9 cellular contexts compared by ENCODE assay signal in genomic region chr3:42613462-42613861, GRCh38. TPM values are rescaled to one million over a fixed set of nuclear protein-coding genes. Genes with fewer than 3 reads are reported as not detected.
DNase-seq lines count a peak whose midpoint lies in the region; ATAC-seq and TF ChIP-seq lines count a peak whose summit lies in the region.
"Had no signal": no experiment of that assay in that cellular context is flagged by ENCODE, and none has a peak within 500 bp of the region (broad histone marks: within the 10 kb centered on the region; RNA-seq: fewer than 3 reads in every experiment).

No MANE protein-coding gene starts in this region.

- H3K27ac ChIP-seq in Panc1 (ENCODE audit: low read length) (no peak overlapping the region), spleen (peak overlapping the region in 4 of 8 donors; percentile 60 to 77 (median 72))

- 0 out of 2 replicates have a peak, but pooled peaks have one; percentile 12 for ATAC-seq in Panc1
- no peak for ATAC-seq in GM18867 (IDR thresholded peaks at IDR 0.05; ENCODE audit: unreplicated experiment)

- 85 to 88% (median 87%) methylated on average over 2 of the region's 2 CpGs for WGBS in spleen, 5 donors

- H3K4me3 ChIP-seq in Panc1 (ENCODE audit: low read depth in 2 of 2, low read length in 2 of 2) (no peak overlapping the region), fibroblast of mammary gland (ENCODE audit: control insufficient read depth, low read depth, low read length) (no peak overlapping the region), spleen (no peak overlapping the region)

- no peak for TF ChIP-seq POLR2A in spleen (IDR thresholded peaks at IDR 0.05)

- in situ Hi-C loops in Panc1 (cut with HindIII; ENCODE audit: low pct_unique_long_range_greater_than_20kb, low sequenced_read_pairs) = no loop called here

- BruUV-seq in Panc1 (replicated peaks; lab: Mats Ljungman, UMichigan) = no TSS peak

- CTCF ChIA-PET in Panc1 (lab: Charles Lee) = interaction anchor here (0.8 kb wide), 1 partner anchor 12 kb away, joined by 7 read pairs; no protein-coding TSS in a partner anchor

- intact Hi-C loops in Panc1 (cut with micrococcal nuclease; ENCODE audit: unreplicated experiment) (no loop called here), spleen (cut with DNase I; ENCODE audit: low total_unique reads) (no loop called here)

- H3K27me3 ChIP-seq in Panc1 (ENCODE audit: control insufficient read depth, insufficient read depth, low read length) (no peaks in the 10 kb centered on the region), spleen (replicated peaks in 1 of 7) (no peaks in the 10 kb centered on the region)

- H3K36me3 ChIP-seq in Panc1 (ENCODE audit: control insufficient read depth, insufficient read depth, low read length) = peaks cover 2% of the 10 kb centered on the region; the same call in 1 of the 2 replicates
- H3K36me3 ChIP-seq in spleen = peaks cover 0 to 43% (median 21%) of the 10 kb centered on the region in 6 donors

- TF ChIP-seq CTCF in Panc1 (IDR thresholded peaks at IDR 0.05) (peak; percentile 48; the same call in 1 of the 2 replicates), fibroblast of mammary gland (conservative IDR thresholded peaks at IDR 0.05; ENCODE audit: control insufficient read depth, insufficient read depth, low read depth, low read length) (peak; percentile 47), spleen (IDR thresholded peaks at IDR 0.05 in 8 of 11, conservative IDR thresholded peaks at IDR 0.05 in 3 of 11) (peak in 9 of 11 experiments; percentile 20 to 51 (median 48))

- DNase-seq in NCI-H510A treated with DMSO at 0.1 percent for 48 hours (lab: John Stamatoyannopoulos, UW) (peak; percentile 14), NCI-H510A (lab: John Stamatoyannopoulos, UW) (no peak), Panc1 (ENCODE audit: low read depth, low spot score) (no peak), fibroblast of mammary gland (ENCODE audit: low read depth) (peak; percentile 29), spleen (no peak), D341Med (ENCODE audit: low spot score) (no peak)
- no peak for DNase-seq in stimulated activated CD4-positive, alpha-beta T cell treated with anti-CD3 and anti-CD28 coated beads, Interleukin-15, amount 100 ng/mL, for 24 hours
- DNase-seq: Calu3 had no signal

- POLR2A ChIA-PET in Panc1 (lab: Charles Lee) = no interaction called here

- peaks cover 3% of the 10 kb centered on the region; the same call in 1 of the 2 replicates for H3K4me1 ChIP-seq in Panc1 (ENCODE audit: control insufficient read depth, insufficient read depth, low read length)
- peaks cover 15 to 87% (median 59%) of the 10 kb centered on the region in 6 donors for H3K4me1 ChIP-seq in spleen

- H3K9me3 ChIP-seq in Panc1 (ENCODE audit: control insufficient read depth, insufficient read depth, low read depth, low read length) = no peaks in the 10 kb centered on the region
- H3K9me3 ChIP-seq in spleen = no peaks in the 10 kb centered on the region

RNA-seq across cellular contexts. Expression of gene NKTR, which starts 13.0 kb away (rescaled TPM):
- total RNA-seq in Panc1 (2021; ENCODE audit: unreplicated experiment) = 39.0 TPM
- 11.0 TPM for polyA plus RNA-seq in Panc1 (2012; ENCODE audit: insufficient read length)
- 100 to 1,000 TPM in 6 of 7 donors, 10 to 100 TPM in 1; 99.2 to 258 (median 159) TPM for total RNA-seq in spleen
- 10 to 100 TPM; 19.9 to 35.8 (median 30.9) TPM for polyA plus RNA-seq in spleen

RNA-seq across cellular contexts. Expression of gene SS18L2, which starts 22.8 kb away (rescaled TPM):
- total RNA-seq in Panc1 (2021; ENCODE audit: unreplicated experiment) (27.5 TPM), spleen (10 to 100 TPM; 23.1 to 42.6 (median 27.1) TPM)
- polyA plus RNA-seq in Panc1 (2012; ENCODE audit: insufficient read length) = 14.3 TPM
- 10 to 100 TPM; 81.9 to 86.6 (median 84.5) TPM for polyA plus RNA-seq in spleen

RNA-seq across cellular contexts. Expression of gene SEC22C, which starts 31.7 kb away (rescaled TPM):
- total RNA-seq in Panc1 (2021; ENCODE audit: unreplicated experiment) (45.9 TPM), spleen (10 to 100 TPM; 28.9 to 58.2 (median 40.8) TPM)
- 25.3 TPM for polyA plus RNA-seq in Panc1 (2012; ENCODE audit: insufficient read length)
- polyA plus RNA-seq in spleen = 10 to 100 TPM; 13.5 to 19.9 (median 17.2) TPM

RNA-seq across cellular contexts. Expression of gene ZBTB47, which starts 40.0 kb away (rescaled TPM):
- total RNA-seq in Panc1 (2021; ENCODE audit: unreplicated experiment) (3.6 TPM), spleen (10 to 100 TPM in 6 of 7 donors, 1 to 10 TPM in 1; 9.9 to 22.2 (median 16.3) TPM)
- 4.5 TPM for polyA plus RNA-seq in Panc1 (2012; ENCODE audit: insufficient read length)
- polyA plus RNA-seq in spleen = 1 to 10 TPM; 2.1 to 5.0 (median 2.5) TPM

Comparison
In these comparisons a context has a peak if more than half of its experiments do, and no peak if none do; other contexts are left out.
1. DNase-seq: peak in NCI-H510A treated with DMSO at 0.1 percent for 48 hours (single experiment) and fibroblast of mammary gland (single experiment); none in NCI-H510A (single experiment), Panc1 (single experiment), spleen (single experiment), stimulated activated CD4-positive, alpha-beta T cell treated with anti-CD3 and anti-CD28 coated beads, Interleukin-15, amount 100 ng/mL, for 24 hours (single experiment) and D341Med (single experiment).
2. Peak in every context shown above with its lines, with median percentiles within 50 percentile points of each other: CTCF ChIP-seq.